ENCODE assay signal across 9 cellular contexts in the genomic region with DNA sequence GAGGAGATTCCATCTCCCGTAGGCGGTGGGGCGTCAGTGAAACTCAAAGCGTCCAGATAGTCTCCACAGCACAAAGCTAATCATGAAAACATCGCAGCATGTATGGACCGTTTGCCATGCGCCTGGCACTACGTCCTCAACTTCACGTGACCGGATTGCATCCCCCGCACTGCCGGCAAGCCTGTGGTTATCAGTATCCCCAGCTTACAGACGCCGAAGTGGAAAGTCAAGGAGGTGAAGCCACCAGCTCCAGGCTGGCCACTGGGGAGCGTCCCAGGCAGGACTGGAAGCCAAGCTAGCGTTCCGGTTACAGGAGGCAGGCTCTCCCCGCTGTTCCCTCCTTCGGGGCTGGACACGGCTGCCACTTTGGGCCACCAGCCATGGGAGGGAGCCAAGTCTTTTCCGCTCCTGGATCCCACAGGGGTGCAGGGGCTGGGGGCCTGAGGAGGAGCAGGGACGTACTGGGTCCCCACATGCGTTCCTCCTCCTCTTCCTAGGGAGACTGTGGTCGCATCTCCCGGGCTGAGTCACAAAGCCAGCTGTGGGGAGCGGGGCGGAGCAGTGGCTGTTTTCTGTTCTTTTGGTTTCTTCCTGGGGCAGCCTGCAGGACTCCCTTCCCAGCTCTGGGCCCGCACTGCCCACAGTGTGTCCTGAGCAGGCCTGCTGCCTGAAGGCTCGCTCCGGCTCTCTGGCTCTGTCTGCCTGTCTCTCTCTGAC. TPM values are rescaled to one million over a fixed set of nuclear protein-coding genes. Genes with fewer than 3 reads are reported as not detected.
DNase-seq lines count a peak whose midpoint lies in the region; ATAC-seq and TF ChIP-seq lines count a peak whose summit lies in the region.
"Had no signal": no experiment of that assay in that cellular context is flagged by ENCODE, and none has a peak within 500 bp of the region (broad histone marks: within the 10 kb centered on the region; RNA-seq: fewer than 3 reads in every experiment).

No MANE protein-coding gene starts in this region.

- TF ChIP-seq CTCF in activated CD8-positive, alpha-beta T cell treated with anti-CD3 and anti-CD28 coated beads for 36 hours (IDR thresholded peaks at IDR 0.05): no peak
- TF ChIP-seq CTCF in fibroblast of the aortic adventitia (IDR thresholded peaks at IDR 0.05; ENCODE audit: insufficient read depth, low read length) (peak; percentile 7), ovary (IDR thresholded peaks at IDR 0.05) (no peak)

- no peak overlapping the region for H3K4me3 Mint-ChIP-seq in activated CD8-positive, alpha-beta memory T cell treated with anti-CD3 and anti-CD28 coated beads, Interleukin-2, amount 10 ng/mL, durations not matched to agents 7 days and 5 days
- H3K4me3 Mint-ChIP-seq in activated CD8-positive, alpha-beta T cell treated with anti-CD3 and anti-CD28 coated beads for 36 hours: peak overlapping the region; percentile 27

- no peaks in the 10 kb centered on the region for H3K27me3 ChIP-seq in ovary

- POLR2A ChIA-PET in activated CD8-positive, alpha-beta T cell treated with anti-CD3 and anti-CD28 coated beads for 36 hours (lab: Charles Lee): no interaction called here

- 1 to 2% (median 1%) methylated on average over 28 to 30 of the region's 30 CpGs for WGBS in ovary, 3 donors

- CTCF ChIA-PET in activated CD8-positive, alpha-beta memory T cell treated with anti-CD3 and anti-CD28 coated beads, Interleukin-2, amount 10 ng/mL, durations not matched to agents 7 days and 5 days (lab: Charles Lee): no interaction called here
- CTCF ChIA-PET in activated CD8-positive, alpha-beta T cell treated with anti-CD3 and anti-CD28 coated beads for 36 hours (lab: Charles Lee): interaction anchor here (1.7 kb wide), 1 partner anchor 16 kb away, joined by 4 read pairs; no protein-coding TSS in a partner anchor

- H3K4me3 ChIP-seq in fibroblast of the aortic adventitia (ENCODE audit: low read depth, low read length): peak overlapping the region; percentile 57
- peak overlapping the region; percentile 36 for H3K4me3 ChIP-seq in ovary

- H3K9me3 ChIP-seq in ovary: no peaks in the 10 kb centered on the region

- H3K4me1 Mint-ChIP-seq in activated CD8-positive, alpha-beta memory T cell treated with anti-CD3 and anti-CD28 coated beads, Interleukin-2, amount 10 ng/mL, durations not matched to agents 7 days and 5 days: peaks cover 7% of the 10 kb centered on the region
- peaks cover 26% of the 10 kb centered on the region for H3K4me1 Mint-ChIP-seq in activated CD8-positive, alpha-beta T cell treated with anti-CD3 and anti-CD28 coated beads for 36 hours (ENCODE audit: low read depth)

- TF ChIP-seq EP300 in ovary (IDR thresholded peaks at IDR 0.05): no peak

- peak; percentile 69 for DNase-seq in activated CD8-positive, alpha-beta memory T cell treated with anti-CD3 and anti-CD28 coated beads for 24 hours
- DNase-seq in activated CD8-positive, alpha-beta memory T cell treated with anti-CD3 and anti-CD28 coated beads, Interleukin-2, amount 10 ng/mL, durations not matched to agents 7 days and 5 days: no peak
- peak; percentile 72 for DNase-seq in activated CD8-positive, alpha-beta T cell treated with anti-CD3 and anti-CD28 coated beads for 36 hours
- peak; percentile 57 for DNase-seq in fibroblast of the aortic adventitia (ENCODE audit: low read depth)
- peak in 3 of 5 donors; percentile 29 to 54 (median 33) for DNase-seq in ovary
- DNase-seq in NCI-H2196 (lab: John Stamatoyannopoulos, UW; ENCODE audit: unreplicated experiment): no peak
- no peak for DNase-seq in activated CD4-positive, alpha-beta T cell treated with anti-CD3 and anti-CD28 coated beads for 4 hours

- H3K27ac Mint-ChIP-seq in activated CD8-positive, alpha-beta memory T cell treated with anti-CD3 and anti-CD28 coated beads, Interleukin-2, amount 10 ng/mL, durations not matched to agents 7 days and 5 days: no peak overlapping the region
- peak overlapping the region; percentile 30 for H3K27ac Mint-ChIP-seq in activated CD8-positive, alpha-beta T cell treated with anti-CD3 and anti-CD28 coated beads for 36 hours

- ATAC-seq in activated CD8-positive, alpha-beta memory T cell treated with anti-CD3 and anti-CD28 coated beads, Interleukin-2, amount 10 ng/mL, durations not matched to agents 7 days and 5 days: no peak
- peak; percentile 47 for ATAC-seq in activated CD8-positive, alpha-beta T cell treated with anti-CD3 and anti-CD28 coated beads for 36 hours
- no peak for ATAC-seq in HG03280 (IDR thresholded peaks at IDR 0.05; ENCODE audit: unreplicated experiment)

- no peak for TF ChIP-seq POLR2A in ovary (IDR thresholded peaks at IDR 0.05)

- intact Hi-C loops in activated CD8-positive, alpha-beta T cell treated with anti-CD3 and anti-CD28 coated beads for 36 hours (cut with micrococcal nuclease): no loop called here
- intact Hi-C loops in ovary (cut with DNase I): no loop called here

- H3K36me3 ChIP-seq in ovary: no peaks in the 10 kb centered on the region

- no peak overlapping the region for H3K27ac ChIP-seq in ovary

- H3K27me3 Mint-ChIP-seq in activated CD8-positive, alpha-beta memory T cell treated with anti-CD3 and anti-CD28 coated beads, Interleukin-2, amount 10 ng/mL, durations not matched to agents 7 days and 5 days: peaks cover 42% of the 10 kb centered on the region
- peaks cover 12% of the 10 kb centered on the region for H3K27me3 Mint-ChIP-seq in activated CD8-positive, alpha-beta T cell treated with anti-CD3 and anti-CD28 coated beads for 36 hours

- H3K4me1 ChIP-seq in ovary (ENCODE audit: insufficient read depth): peaks cover 8% of the 10 kb centered on the region

- H3K36me3 Mint-ChIP-seq in activated CD8-positive, alpha-beta memory T cell treated with anti-CD3 and anti-CD28 coated beads, Interleukin-2, amount 10 ng/mL, durations not matched to agents 7 days and 5 days: no peaks in the 10 kb centered on the region
- no peaks in the 10 kb centered on the region for H3K36me3 Mint-ChIP-seq in activated CD8-positive, alpha-beta T cell treated with anti-CD3 and anti-CD28 coated beads for 36 hours (ENCODE audit: low read depth)

- no peaks in the 10 kb centered on the region for H3K9me3 Mint-ChIP-seq in activated CD8-positive, alpha-beta memory T cell treated with anti-CD3 and anti-CD28 coated beads, Interleukin-2, amount 10 ng/mL, durations not matched to agents 7 days and 5 days (ENCODE audit: low read depth)
- H3K9me3 Mint-ChIP-seq in activated CD8-positive, alpha-beta T cell treated with anti-CD3 and anti-CD28 coated beads for 36 hours: no peaks in the 10 kb centered on the region

RNA-seq across cellular contexts. Expression of gene OSBPL5, which starts 4.3 kb away (rescaled TPM):
- total RNA-seq in activated CD8-positive, alpha-beta memory T cell treated with anti-CD3 and anti-CD28 coated beads, Interleukin-2, amount 10 ng/mL, durations not matched to agents 7 days and 5 days: 1 to 10 TPM; 2.5 to 2.6 TPM
- total RNA-seq in activated CD8-positive, alpha-beta T cell treated with anti-CD3 and anti-CD28 coated beads for 36 hours: 1 to 10 TPM; 4.8 to 5.9 TPM
- total RNA-seq in fibroblast of the aortic adventitia (ENCODE audit: low replicate concordance) (17.3 and 24.8 TPM in 2 replicates), ovary (10 to 100 TPM; 12.5 to 41.0 (median 34.1) TPM)
- 10 to 100 TPM in 1 of 2 donors, 1 to 10 TPM in 1; 3.0 to 23.3 TPM for polyA plus RNA-seq in ovary

RNA-seq across cellular contexts. Expression of gene MRGPRG, which starts 49.2 kb away (rescaled TPM):
- total RNA-seq in activated CD8-positive, alpha-beta memory T cell treated with anti-CD3 and anti-CD28 coated beads, Interleukin-2, amount 10 ng/mL, durations not matched to agents 7 days and 5 days: not detected
- total RNA-seq in activated CD8-positive, alpha-beta T cell treated with anti-CD3 and anti-CD28 coated beads for 36 hours: not detected
- total RNA-seq in fibroblast of the aortic adventitia (ENCODE audit: low replicate concordance): not detected in 2 replicates
- total RNA-seq in ovary: not detected
- not detected for polyA plus RNA-seq in ovary
- total RNA-seq: subcutaneous adipose tissue had no signal

Comparison
In these comparisons a context has a peak if more than half of its experiments do, and no peak if none do; other contexts are left out.
1. DNase-seq: peak in activated CD8-positive, alpha-beta memory T cell treated with anti-CD3 and anti-CD28 coated beads for 24 hours (single experiment), activated CD8-positive, alpha-beta T cell treated with anti-CD3 and anti-CD28 coated beads for 36 hours (single experiment), fibroblast of the aortic adventitia (single experiment) and ovary (3 of 5); none in activated CD8-positive, alpha-beta memory T cell treated with anti-CD3 and anti-CD28 coated beads, Interleukin-2, amount 10 ng/mL, durations not matched to agents 7 days and 5 days (single experiment), NCI-H2196 (single experiment) and activated CD4-positive, alpha-beta T cell treated with anti-CD3 and anti-CD28 coated beads for 4 hours (0 of 2).